In genomic region chr2:74436804-74437695, GRCh38 we compare ENCODE assay signal across 16 cellular contexts. TPM values are rescaled to one million over a fixed set of nuclear protein-coding genes. Genes with fewer than 3 reads are reported as not detected.
DNase-seq lines count a peak whose midpoint lies in the region; ATAC-seq, FAIRE-seq and TF ChIP-seq lines count a peak whose summit lies in the region.
"Had no signal": no experiment of that assay in that cellular context is flagged by ENCODE, and none has a peak within 500 bp of the region (broad histone marks: within the 10 kb centered on the region; RNA-seq: fewer than 3 reads in every experiment).

No MANE protein-coding gene starts in this region.

- peaks cover 45% of the 10 kb centered on the region for H3K79me1 ChIP-seq in mesendoderm (ENCODE audit: low read length)

- H3K4me2 ChIP-seq in mesendoderm (ENCODE audit: low read length): no peak overlapping the region

- H3K27me3 ChIP-seq in A673 (replicated peaks; ENCODE audit: insufficient read depth, low read depth, low read length, poor library complexity) (no peaks in the 10 kb centered on the region), mesendoderm (ENCODE audit: insufficient read depth, low read length, poor library complexity) (no peaks in the 10 kb centered on the region)
- H3K27me3 ChIP-seq: colonic mucosa had no signal

- peak overlapping the region; percentile 25 for H3K18ac ChIP-seq in mesendoderm (ENCODE audit: low read length)

- intact Hi-C loops in A673 (cut with micrococcal nuclease; ENCODE audit: unreplicated experiment): no loop called here

- H3K9ac ChIP-seq in mesendoderm (ENCODE audit: low read length): peak overlapping the region; percentile 24

- no peaks in the 10 kb centered on the region for H3K9me3 ChIP-seq in A673 (ENCODE audit: low read depth, low read length, poor library complexity, severe bottlenecking)
- H3K9me3 ChIP-seq: colonic mucosa, tibial artery had no signal

- no peak overlapping the region for H2AK5ac ChIP-seq in mesendoderm (ENCODE audit: low read length)

- H3K23ac ChIP-seq in mesendoderm (ENCODE audit: low read length): no peak overlapping the region

- H3K79me2 ChIP-seq in mesendoderm (ENCODE audit: control insufficient read depth, insufficient read depth, low read length): peaks cover 56% of the 10 kb centered on the region

- H2BK120ac ChIP-seq in mesendoderm (ENCODE audit: low read depth, low read length): no peak overlapping the region

- H3K4me3 ChIP-seq in A673 (ENCODE audit: low read depth, low read length, poor library complexity, severe bottlenecking) (no peak overlapping the region), mesendoderm (ENCODE audit: low read length) (no peak overlapping the region)
- H3K4me3 ChIP-seq: colonic mucosa, tibial artery had no signal

- WGBS in mesendoderm (ENCODE audit: extremely low coverage, insufficient coverage, low lambda C conversion rate): no CpG with 5 or more reads among the region's 7 CpGs

- BruUV-seq in A673 (replicated peaks; lab: Mats Ljungman, UMichigan): no TSS peak

- POLR2A ChIA-PET in A673 (lab: Charles Lee; ENCODE audit: low non-redundant PET): no interaction called here

- H3K56ac ChIP-seq in mesendoderm (ENCODE audit: low read length): peak overlapping the region; percentile 56

- CTCF ChIA-PET in A673 (lab: Charles Lee): no interaction called here

- H3K36me3 ChIP-seq in A673 (ENCODE audit: insufficient read depth, low read length, poor library complexity, severe bottlenecking) (no peaks in the 10 kb centered on the region), mesendoderm (ENCODE audit: control insufficient read depth, insufficient read depth, low read length) (peaks cover 5% of the 10 kb centered on the region)
- H3K36me3 ChIP-seq: colonic mucosa had no signal

- DNase-seq in A673 (ENCODE audit: low spot score) (peak; percentile 70), GM19239 (ENCODE audit: insufficient read length, low spot score) (no peak), mesendoderm (peak; percentile 65), NCI-H82 treated with DMSO at 0.1 percent for 48 hours (lab: John Stamatoyannopoulos, UW; ENCODE audit: unreplicated experiment) (no peak)
- DNase-seq: activated naive CD8-positive, alpha-beta T cell treated with anti-CD3 and anti-CD28 coated beads, Interleukin-2, amount 10 ng/mL, durations not matched to agents 7 days and 5 days; colonic mucosa; KG1; NCI-H526; nucleus accumbens; stimulated activated CD4-positive, alpha-beta T cell treated with anti-CD3 and anti-CD28 coated beads, Interleukin-12 subunit alpha, Interleukin-12 subunit beta, amount 100 ng/mL, for 4 hours; tibial artery had no signal

- no peak overlapping the region for H2BK15ac ChIP-seq in mesendoderm (replicated peaks; ENCODE audit: low read depth)

- H2BK5ac ChIP-seq in mesendoderm (ENCODE audit: low read length): no peak overlapping the region

- H4K5ac ChIP-seq in mesendoderm (ENCODE audit: low read length): no peak overlapping the region

- TF ChIP-seq CTCF in A673 (conservative IDR thresholded peaks at IDR 0.05; ENCODE audit: low read depth, low read length): no peak

- no peak overlapping the region for H4K8ac ChIP-seq in mesendoderm (ENCODE audit: low read depth, low read length)

- no peak for ATAC-seq in HG03196 (IDR thresholded peaks at IDR 0.05; ENCODE audit: unreplicated experiment)
- ATAC-seq in GM19455 (IDR thresholded peaks at IDR 0.05; ENCODE audit: unreplicated experiment): no peak
- no peak for ATAC-seq in HG02884 (IDR thresholded peaks at IDR 0.05; ENCODE audit: unreplicated experiment)

- no peak overlapping the region for H3K4ac ChIP-seq in mesendoderm (ENCODE audit: low read depth, low read length)

- peak; percentile 52 for FAIRE-seq in GM19239 (lab: Jason Lieb, UNC)
- FAIRE-seq: TTC549 had no signal

- peak overlapping the region; percentile 25 for H3K27ac ChIP-seq in A673 (ENCODE audit: low read depth, low read length, poor library complexity, severe bottlenecking)
- peak overlapping the region; percentile 22 for H3K27ac ChIP-seq in angular gyrus (ENCODE audit: low read depth, low read length)
- H3K27ac ChIP-seq in mesendoderm (ENCODE audit: low read depth, low read length): no peak overlapping the region
- H3K27ac ChIP-seq: colonic mucosa, tibial artery had no signal

- H3K4me1 ChIP-seq in A673 (ENCODE audit: insufficient read depth, low read length, poor library complexity, severe bottlenecking) (peaks cover 43% of the 10 kb centered on the region), mesendoderm (ENCODE audit: control insufficient read depth, low read depth, low read length) (peaks cover 18% of the 10 kb centered on the region)

RNA-seq across cellular contexts. Expression of gene RTKN, which starts 4.7 kb away (rescaled TPM):
- 27.0 and 29.6 TPM in 2 replicates for total RNA-seq in A673 (2021)
- polyA plus RNA-seq in mesendoderm (2013, experiment 1 of 2): 32.8 TPM
- 32.7 TPM for polyA plus RNA-seq in mesendoderm (2013, experiment 2 of 2)

RNA-seq across cellular contexts. Expression of gene WDR54, which starts 15.5 kb away (rescaled TPM):
- 41.1 and 51.1 TPM in 2 replicates for total RNA-seq in A673 (2021)
- polyA plus RNA-seq in mesendoderm (2013, experiment 1 of 2): 10.1 TPM
- 9.9 TPM for polyA plus RNA-seq in mesendoderm (2013, experiment 2 of 2)

RNA-seq across cellular contexts. Expression of gene C2orf81, which starts 15.6 kb away (rescaled TPM):
- 1.6 and 1.9 TPM in 2 replicates for total RNA-seq in A673 (2021)
- polyA plus RNA-seq in mesendoderm (2013, experiment 1 of 2): 0.34 TPM
- polyA plus RNA-seq in mesendoderm (2013, experiment 2 of 2): 0.56 TPM

RNA-seq across cellular contexts. Expression of gene INO80B, which starts 17.8 kb away (rescaled TPM):
- total RNA-seq in A673 (2021): 29.9 and 34.9 TPM in 2 replicates
- polyA plus RNA-seq in mesendoderm (2013, experiment 1 of 2): 11.3 TPM
- polyA plus RNA-seq in mesendoderm (2013, experiment 2 of 2): 11.5 TPM

RNA-seq across cellular contexts. Expression of gene WBP1, which starts 21.2 kb away (rescaled TPM):
- total RNA-seq in A673 (2021): 37.9 and 53.6 TPM in 2 replicates
- 46.3 TPM for polyA plus RNA-seq in mesendoderm (2013, experiment 1 of 2)
- polyA plus RNA-seq in mesendoderm (2013, experiment 2 of 2): 45.2 TPM

Comparison
In these comparisons a context has a peak if more than half of its experiments do, and no peak if none do; other contexts are left out.
1. DNase-seq: peak in A673 (single experiment) and mesendoderm (single experiment); none in GM19239 (single experiment) and NCI-H82 treated with DMSO at 0.1 percent for 48 hours (single experiment).